ENCODE assay signal across 7 cellular contexts in the genomic region with DNA sequence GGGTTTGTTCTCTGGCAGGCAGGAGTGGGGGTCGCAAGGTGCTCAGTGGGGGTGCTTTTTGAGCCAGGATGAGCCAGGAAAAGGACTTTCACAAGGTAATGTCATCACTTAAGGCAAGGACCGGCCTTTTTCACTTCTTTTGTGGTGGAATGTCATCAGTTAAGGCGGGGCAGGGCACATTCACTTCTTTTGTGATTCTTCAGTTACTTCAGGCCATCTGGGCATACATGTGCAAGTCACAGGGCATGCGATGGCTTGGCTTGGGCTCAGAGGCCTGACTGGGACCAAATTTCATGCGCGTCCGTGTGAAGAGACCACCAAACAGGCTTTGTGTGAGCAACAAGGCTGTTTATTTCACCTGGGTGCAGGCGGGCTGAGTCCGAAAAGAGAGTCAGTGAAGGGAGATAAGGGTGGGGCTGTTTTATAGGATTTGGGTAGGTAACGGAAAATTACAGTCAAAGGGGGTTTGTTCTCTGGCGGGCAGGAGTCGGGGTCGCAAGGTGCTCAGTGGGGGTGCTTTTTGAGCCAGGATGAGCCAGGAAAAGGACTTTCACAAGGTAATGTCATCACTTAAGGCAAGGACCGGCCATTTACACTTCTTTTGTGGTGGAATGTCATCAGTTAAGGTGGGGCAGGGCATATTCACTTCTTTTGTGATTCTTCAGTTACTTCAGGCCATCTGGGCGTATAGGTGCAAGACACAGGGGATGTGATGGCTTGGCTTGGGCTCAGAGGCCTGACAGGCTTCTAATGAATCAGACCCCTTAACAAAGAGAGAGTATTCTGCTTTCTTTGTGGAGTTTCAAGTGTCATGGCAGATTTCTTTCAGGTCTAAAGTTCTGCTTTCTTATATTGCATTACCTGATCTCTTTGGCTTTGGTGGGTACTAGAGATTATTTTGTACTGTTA.
DNase-seq lines count a peak whose midpoint lies in the region; ATAC-seq and TF ChIP-seq lines count a peak whose summit lies in the region.
"Not testable (repeated sequence)": the region's sequence is repeated elsewhere in the genome, so short reads cannot be mapped to it uniquely, and the experiment has no call there.

No MANE protein-coding gene starts in this region.

- H3K4me3 ChIP-seq in GM23338: peak overlapping the region; percentile 59
- peak overlapping the region; percentile 58 for H3K4me3 ChIP-seq in HUES48 (ENCODE audit: low read depth, low read length)
- H3K4me3 ChIP-seq in NT2/D1 (ENCODE audit: insufficient read length, low read depth); mesendoderm (ENCODE audit: low read length): not testable (repeated sequence)
- H3K4me3 ChIP-seq in endodermal cell (ENCODE audit: low read length): peak overlapping the region; percentile 60
- H3K4me3 ChIP-seq in iPS-15b (ENCODE audit: low read depth, low read length): peak overlapping the region; percentile 45
- H3K4me3 ChIP-seq in iPS-20b (ENCODE audit: low read length): peak overlapping the region; percentile 46; the same call in 1 of the 2 replicates

- H4K20me1 ChIP-seq in GM23338 (replicated peaks; ENCODE audit: insufficient read depth): not testable (repeated sequence)

- H3K27ac Mint-ChIP-seq in GM23338 (peak overlapping the region; percentile 97), endodermal cell (peak overlapping the region; percentile 88)

- H3K23ac ChIP-seq in mesendoderm (ENCODE audit: low read length): not testable (repeated sequence)

- H2BK15ac ChIP-seq in mesendoderm (replicated peaks; ENCODE audit: low read depth): not testable (repeated sequence)

- H2BK5ac ChIP-seq in mesendoderm (ENCODE audit: low read length): not testable (repeated sequence)

- WGBS in endodermal cell (ENCODE audit: insufficient coverage in 1 of 2, insufficient read length in 1 of 2), 2 experiments: 41% methylated on average over 11 of the region's 15 CpGs; no CpG with 5 or more reads in 1 of the 2 experiments
- no CpG with 5 or more reads among the region's 15 CpGs for WGBS in mesendoderm (ENCODE audit: extremely low coverage, insufficient coverage, low lambda C conversion rate)

- peak overlapping the region; percentile 49 for H3K56ac ChIP-seq in mesendoderm (ENCODE audit: low read length)

- H3K4me3 Mint-ChIP-seq in GM23338 (peak overlapping the region; percentile 53), endodermal cell (peak overlapping the region; percentile 76)

- H3K4me1 ChIP-seq in GM23338 (ENCODE audit: insufficient read depth) (peaks cover 20% of the 10 kb centered on the region; the same call in 1 of the 2 replicates), HUES48 (ENCODE audit: control insufficient read depth, insufficient read depth, low read length) (peaks cover 20% of the 10 kb centered on the region)
- H3K4me1 ChIP-seq in NT2/D1 (ENCODE audit: insufficient read depth, insufficient read length); endodermal cell (ENCODE audit: control insufficient read depth, insufficient read depth, low read length); iPS-15b (ENCODE audit: control insufficient read depth, insufficient read depth, low read length); iPS-20b (ENCODE audit: insufficient read depth, low read length); mesendoderm (ENCODE audit: control insufficient read depth, low read depth, low read length): not testable (repeated sequence)

- peak overlapping the region; percentile 99 for H3K27ac ChIP-seq in GM23338 (ENCODE audit: low read depth)
- peak overlapping the region; percentile 64 for H3K27ac ChIP-seq in HUES48 (ENCODE audit: low read depth, low read length)
- not testable (repeated sequence) for H3K27ac ChIP-seq in endodermal cell (ENCODE audit: low read depth, low read length)
- peak overlapping the region; percentile 71 for H3K27ac ChIP-seq in iPS-20b (ENCODE audit: low read length)
- peak overlapping the region; percentile 44 for H3K27ac ChIP-seq in mesendoderm (ENCODE audit: low read depth, low read length)

- H3K79me1 ChIP-seq in mesendoderm (ENCODE audit: low read length): not testable (repeated sequence)

- peaks cover 49% of the 10 kb centered on the region for H3K9me3 Mint-ChIP-seq in GM23338
- H3K9me3 Mint-ChIP-seq in endodermal cell: peaks cover 41% of the 10 kb centered on the region

- not testable (repeated sequence) for H3F3A ChIP-seq in GM23338 (replicated peaks; ENCODE audit: low read depth)

- not testable (repeated sequence) for H3K18ac ChIP-seq in mesendoderm (ENCODE audit: low read length)

- H4K8ac ChIP-seq in mesendoderm (ENCODE audit: low read depth, low read length): not testable (repeated sequence)

- H3K36me3 Mint-ChIP-seq in GM23338 (ENCODE audit: low read depth) (peaks cover 70% of the 10 kb centered on the region), endodermal cell (ENCODE audit: low read depth) (peaks cover 36% of the 10 kb centered on the region)

- H3K9me2 ChIP-seq in GM23338 (ENCODE audit: insufficient read depth): not testable (repeated sequence)

- not testable (repeated sequence) for H3K27me3 Mint-ChIP-seq in GM23338 (ENCODE audit: insufficient read depth, low read depth, poor library complexity); endodermal cell (ENCODE audit: insufficient read depth)

- not testable (repeated sequence) for H3K27me3 ChIP-seq in GM23338 (ENCODE audit: insufficient read depth); HUES48 (ENCODE audit: control insufficient read depth, insufficient read depth, low read length); NT2/D1 (ENCODE audit: insufficient read depth, insufficient read length); endodermal cell (ENCODE audit: control insufficient read depth, insufficient read depth, low read length, poor library complexity, severe bottlenecking); iPS-15b (ENCODE audit: control insufficient read depth, insufficient read depth, low read length); iPS-20b (ENCODE audit: insufficient read depth, low read length); mesendoderm (ENCODE audit: insufficient read depth, low read length, poor library complexity)

- not testable (repeated sequence) for H3K4ac ChIP-seq in mesendoderm (ENCODE audit: low read depth, low read length)

- peak; percentile 59 for ATAC-seq in GM23338

- H3K9ac ChIP-seq in HUES48 (ENCODE audit: low read depth, low read length): peak overlapping the region; percentile 73
- H3K9ac ChIP-seq in NT2/D1 (ENCODE audit: insufficient read length, low read depth); endodermal cell (ENCODE audit: extremely low read depth, low read length, poor library complexity, severe bottlenecking); mesendoderm (ENCODE audit: low read length): not testable (repeated sequence)
- peak overlapping the region; percentile 68 for H3K9ac ChIP-seq in iPS-15b (ENCODE audit: low read depth, low read length)
- H3K9ac ChIP-seq in iPS-20b (ENCODE audit: low read depth, low read length): peak overlapping the region; percentile 76

- H3K79me2 ChIP-seq in GM23338 (replicated peaks; ENCODE audit: insufficient read depth): peaks cover 66% of the 10 kb centered on the region
- not testable (repeated sequence) for H3K79me2 ChIP-seq in mesendoderm (ENCODE audit: control insufficient read depth, insufficient read depth, low read length)

- H3K4me1 Mint-ChIP-seq in GM23338 (peaks cover 41% of the 10 kb centered on the region), endodermal cell (peaks cover 44% of the 10 kb centered on the region)

- H4K5ac ChIP-seq in mesendoderm (ENCODE audit: low read length): not testable (repeated sequence)

- H3K4me2 ChIP-seq in GM23338: peak overlapping the region; percentile 72
- not testable (repeated sequence) for H3K4me2 ChIP-seq in mesendoderm (ENCODE audit: low read length)

- not testable (repeated sequence) for TF ChIP-seq CTCF in GM23338 (conservative IDR thresholded peaks at IDR 0.05; ENCODE audit: low read depth in 2 of 2); endodermal cell (conservative IDR thresholded peaks at IDR 0.05)

- H2AFZ ChIP-seq in GM23338: not testable (repeated sequence)

- not testable (repeated sequence) for H3K36me3 ChIP-seq in GM23338 (ENCODE audit: insufficient read depth); NT2/D1 (ENCODE audit: insufficient read depth, insufficient read length, low read length); endodermal cell (ENCODE audit: control insufficient read depth, insufficient read depth, low read length); iPS-20b (ENCODE audit: insufficient read depth, low read depth, low read length); mesendoderm (ENCODE audit: control insufficient read depth, insufficient read depth, low read length)
- peaks cover 12% of the 10 kb centered on the region; the same call in 1 of the 2 replicates for H3K36me3 ChIP-seq in HUES48 (ENCODE audit: control insufficient read depth, insufficient read depth, low read length)
- peaks cover 14% of the 10 kb centered on the region for H3K36me3 ChIP-seq in iPS-15b (ENCODE audit: control insufficient read depth, insufficient read depth, low read length)

- peak; percentile 31 for DNase-seq in GM23338 (ENCODE audit: low spot score)
- DNase-seq in NT2/D1 (ENCODE audit: low read depth, low spot score): peak; percentile 9
- peak; percentile 64 for DNase-seq in endodermal cell
- DNase-seq in mesendoderm: peak; percentile 52

- not testable (repeated sequence) for H2AK5ac ChIP-seq in mesendoderm (ENCODE audit: low read length)

- peaks cover 34% of the 10 kb centered on the region for H3K9me3 ChIP-seq in HUES48 (ENCODE audit: control insufficient read depth, insufficient read depth, low read length)
- peaks cover 38% of the 10 kb centered on the region; the same call in 1 of the 2 replicates for H3K9me3 ChIP-seq in NT2/D1 (ENCODE audit: insufficient read depth, low read length)
- peaks cover 20% of the 10 kb centered on the region for H3K9me3 ChIP-seq in endodermal cell (ENCODE audit: control insufficient read depth, low read length)
- peaks cover 29% of the 10 kb centered on the region for H3K9me3 ChIP-seq in iPS-15b (ENCODE audit: control insufficient read depth, insufficient read depth, low read length)
- peaks cover 20% of the 10 kb centered on the region; the same call in 1 of the 2 replicates for H3K9me3 ChIP-seq in iPS-20b (ENCODE audit: insufficient read depth, low read depth, low read length)

- not testable (repeated sequence) for H2BK120ac ChIP-seq in mesendoderm (ENCODE audit: low read depth, low read length)

TF ChIP-seq in GM23338, 12 proteins besides CTCF, POLR2A, EP300 and RAD21:
- peak; percentile 21; the same call in 1 of the 2 replicates for TF ChIP-seq POLR2AphosphoS5 (IDR thresholded peaks at IDR 0.05; ENCODE audit: low read depth)
- peak; percentile 23; the same call in 1 of the 2 replicates for TF ChIP-seq NANOG (IDR thresholded peaks at IDR 0.05; ENCODE audit: borderline replicate concordance)

Comparison
In these comparisons a context has a peak if more than half of its experiments do, and no peak if none do; other contexts are left out.
1. DNase-seq: peak in every context shown above with its lines; median percentile 64 in endodermal cell; 52 in mesendoderm; 31 in GM23338; 9 in NT2/D1.